8 cellular contexts compared by ENCODE assay signal in genomic region chr1:243850013-243850367, GRCh38. TPM values are rescaled to one million over a fixed set of nuclear protein-coding genes. Genes with fewer than 3 reads are reported as not detected.
A peak's percentile ranks its signal among the peaks of the same experiment; 100 is the strongest.
DNase-seq lines count a peak whose midpoint lies in the region; ATAC-seq and TF ChIP-seq lines count a peak whose summit lies in the region.

Gene AKT3, minus strand, starts transcription at chr1:243850243. Its CDS starts 7,073 bp downstream, at chr1:243843170.

- H3K4me2 ChIP-seq in smooth muscle cell: peak within 1 kb of the TSS; percentile 98

- peak; percentile 85 for ATAC-seq in body of pancreas
- ATAC-seq in HG03439 (IDR thresholded peaks at IDR 0.05; ENCODE audit: unreplicated experiment): no peak

- intact Hi-C loops in body of pancreas (cut with DNase I): no loop called here

- H3K9me3 ChIP-seq in body of pancreas: no peaks in the 10 kb centered on the region
- no peaks in the 10 kb centered on the region for H3K9me3 ChIP-seq in smooth muscle cell (replicated peaks; ENCODE audit: low read depth)

- H3K79me2 ChIP-seq in ACC112 (ENCODE audit: control insufficient read depth, insufficient read depth, low read length, unreplicated experiment) (peaks cover 36% of the 10 kb centered on the region), smooth muscle cell (ENCODE audit: low read depth) (peaks cover 40% of the 10 kb centered on the region)

- H3K9ac ChIP-seq in smooth muscle cell (ENCODE audit: low read depth): peak within 1 kb of the TSS; percentile 97

- H3K36me3 ChIP-seq in ACC112 (ENCODE audit: insufficient read depth, low read length) (no peaks in the 10 kb centered on the region), body of pancreas (replicated peaks in 1 of 2; ENCODE audit: insufficient read depth in 1 of 2, low read depth in 2 of 2) (no peaks in the 10 kb centered on the region), smooth muscle cell (ENCODE audit: low read depth) (no peaks in the 10 kb centered on the region)

- TF ChIP-seq CTCF in HL-60 (IDR thresholded peaks at IDR 0.05; ENCODE audit: insufficient read depth, low read length) (no peak), body of pancreas (IDR thresholded peaks at IDR 0.05) (no peak), smooth muscle cell (IDR thresholded peaks at IDR 0.05; ENCODE audit: borderline replicate concordance, insufficient read depth, poor library complexity, severe bottlenecking) (no peak)

- H3K4me1 ChIP-seq in ACC112 (ENCODE audit: control insufficient read depth, insufficient read depth, low read length, unreplicated experiment) (peaks cover 17% of the 10 kb centered on the region), body of pancreas (peaks cover 16% of the 10 kb centered on the region), smooth muscle cell (ENCODE audit: low read depth) (peaks cover 13% of the 10 kb centered on the region)

- peaks cover 42% of the 10 kb centered on the region for H4K20me1 ChIP-seq in smooth muscle cell (ENCODE audit: low read depth)

- DNase-seq in HL-60 (ENCODE audit: low read depth in 1 of 2, low spot score in 1 of 2) (peak in 1 of 2 experiments; percentile 9), body of pancreas (peak in 2 of 4 donors; percentile 75 to 80), iPS-NIHi7 (ENCODE audit: extremely low spot score) (peak; percentile 62), smooth muscle cell (lab: John Stamatoyannopoulos, UW; ENCODE audit: unreplicated experiment) (no peak), DMS153 treated with DMSO at 0.1 percent for 48 hours (lab: John Stamatoyannopoulos, UW; ENCODE audit: unreplicated experiment) (no peak), NK-92 (lab: John Stamatoyannopoulos, UW; ENCODE audit: unreplicated experiment) (no peak)

- peak within 1 kb of the TSS; percentile 44 for H2AFZ ChIP-seq in ACC112 (ENCODE audit: low read length, unreplicated experiment)
- H2AFZ ChIP-seq in smooth muscle cell (ENCODE audit: low read depth): peak within 1 kb of the TSS; percentile 97

- peak within 1 kb of the TSS; percentile 90 for H3K4me3 ChIP-seq in ACC112 (ENCODE audit: low read depth, low read length)
- H3K4me3 ChIP-seq in HL-60 (replicated peaks; ENCODE audit: insufficient read depth, low read length): peak within 1 kb of the TSS; percentile 67
- peak within 1 kb of the TSS; percentile 41 to 77 for H3K4me3 ChIP-seq in body of pancreas
- H3K4me3 ChIP-seq in smooth muscle cell: peak within 1 kb of the TSS; percentile 94

- H3K27me3 ChIP-seq in ACC112 (ENCODE audit: insufficient read depth, low read length) (no peaks in the 10 kb centered on the region), HL-60 (ENCODE audit: insufficient read depth, poor library complexity, severe bottlenecking) (peaks cover 49% of the 10 kb centered on the region), body of pancreas (no peaks in the 10 kb centered on the region), smooth muscle cell (ENCODE audit: low read depth) (no peaks in the 10 kb centered on the region)

- TF ChIP-seq POLR2A in body of pancreas (IDR thresholded peaks at IDR 0.05): no peak

- H3K27ac ChIP-seq in ACC112 (ENCODE audit: low read depth, low read length) (peak within 1 kb of the TSS; percentile 91), HL-60 (replicated peaks) (no peak within 1 kb of the TSS), body of pancreas (peak within 1 kb of the TSS; percentile 78 to 94 (median 87)), smooth muscle cell (ENCODE audit: low read depth) (peak within 1 kb of the TSS; percentile 96)

- 2% methylated on average over 10 of the region's 39 CpGs; no CpG with 5 or more reads in 1 of the 2 donors for WGBS in body of pancreas, 2 donors
- 0% methylated on average over 2 of the region's 39 CpGs for WGBS in smooth muscle cell (ENCODE audit: low lambda C conversion rate)

- H3F3A ChIP-seq in smooth muscle cell (ENCODE audit: low read depth): peaks cover 14% of the 10 kb centered on the region

RNA-seq across cellular contexts. Expression of gene AKT3, which starts in this region (rescaled TPM):
- total RNA-seq in body of pancreas: 10 to 100 TPM; 14.0 to 24.7 TPM
- total RNA-seq in smooth muscle cell: 32.3 and 41.1 TPM in 2 replicates
- 5.5 and 6.8 TPM in 2 replicates for polyA plus RNA-seq in smooth muscle cell
